Comparison of ENCODE assay signal across 36 cellular contexts in genomic region chr5:42837601-42838000, GRCh38. TPM values are rescaled to one million over a fixed set of nuclear protein-coding genes. Genes with fewer than 3 reads are reported as not detected.
"Had no signal": no experiment of that assay in that cellular context is flagged by ENCODE, and none has a peak within 500 bp of the region (broad histone marks: within the 10 kb centered on the region; RNA-seq: fewer than 3 reads in every experiment).

No MANE protein-coding gene starts in this region.

- DNase-seq: activated CD4-positive, alpha-beta memory T cell treated with anti-CD3 and anti-CD28 coated beads, Interleukin-2, amount 10 ng/mL, durations not matched to agents 7 days and 5 days; activated CD4-positive, alpha-beta T cell treated with anti-CD3 and anti-CD28 coated beads for 1 hour; activated CD4-positive, alpha-beta T cell treated with anti-CD3 and anti-CD28 coated beads for 36 hours; activated CD4-positive, alpha-beta T cell treated with anti-CD3 and anti-CD28 coated beads for 48 hours; activated CD4-positive, alpha-beta T cell treated with anti-CD3 and anti-CD28 coated beads, Interleukin-2, amount 10 ng/mL, durations not matched to agents 7 days and 5 days; activated CD4-positive, alpha-beta T cell treated with anti-CD3 and anti-CD28 coated beads, Interleukin-2, amount 50 U/mL, for 48 hours; activated CD4-positive, CD25-positive, alpha-beta regulatory T cell; activated CD8-positive, alpha-beta memory T cell treated with anti-CD3 and anti-CD28 coated beads for 24 hours; activated CD8-positive, alpha-beta memory T cell treated with anti-CD3 and anti-CD28 coated beads, Interleukin-2, amount 10 ng/mL, durations not matched to agents 7 days and 5 days; activated CD8-positive, alpha-beta memory T cell treated with anti-CD3 and anti-CD28 coated beads, Interleukin-2, amount 50 U/mL, for 48 hours; activated CD8-positive, alpha-beta T cell treated with anti-CD3 and anti-CD28 coated beads, Interleukin-2, amount 10 ng/mL, durations not matched to agents 7 days and 5 days; activated effector memory CD4-positive, alpha-beta T cell treated with Interleukin-2 at 50 U/mL for 16 hours; activated gamma-delta T cell; activated naive CD4-positive, alpha-beta T cell; activated naive CD4-positive, alpha-beta T cell treated with anti-CD3 and anti-CD28 coated beads for 36 hours; activated naive CD4-positive, alpha-beta T cell treated with anti-CD3 and anti-CD28 coated beads, Interleukin-2, amount 50 U/mL, for 16 hours; activated naive CD8-positive, alpha-beta T cell treated with anti-CD3 and anti-CD28 coated beads for 36 hours; activated T-cell treated with anti-CD3 and anti-CD28 coated beads, Interleukin-2, amount 50 U/mL, for 24 hours; activated T-cell treated with anti-CD3 and anti-CD28 coated beads, Interleukin-2, amount 50 U/mL, for 48 hours; amniotic stem cell; aorta; body of pancreas; brain microvascular endothelial cell; caudate nucleus; cerebellar nuclear complex; T-helper 1 cell; T-helper 2 cell; T-helper 9 cell; WERI-Rb-1 had no signal

- H3K4me3 ChIP-seq: adrenal gland, body of pancreas, breast epithelium had no signal

- H3K27ac ChIP-seq: body of pancreas, brain microvascular endothelial cell, breast epithelium, WERI-Rb-1 had no signal

- FAIRE-seq: astrocyte had no signal

- ATAC-seq: activated CD4-positive, alpha-beta T cell treated with anti-CD3 and anti-CD28 coated beads for 36 hours; activated CD4-positive, CD25-positive, alpha-beta regulatory T cell treated with anti-CD3 and anti-CD28 coated beads, Interleukin-2, amount 50 U/mL, for 24 hours; activated CD8-positive, alpha-beta memory T cell treated with anti-CD3 and anti-CD28 coated beads, Interleukin-2, amount 10 ng/mL, durations not matched to agents 7 days and 5 days; activated CD8-positive, alpha-beta T cell treated with anti-CD3 and anti-CD28 coated beads, Interleukin-2, amount 10 ng/mL, durations not matched to agents 7 days and 5 days; activated naive CD4-positive, alpha-beta T cell treated with anti-CD3 and anti-CD28 coated beads, Interleukin-2, amount 50 U/mL, for 72 hours; body of pancreas; WTC11 had no signal

- H3K36me3 ChIP-seq: adrenal gland, brain microvascular endothelial cell, breast epithelium, WERI-Rb-1 had no signal

- H3K27me3 ChIP-seq: adrenal gland, body of pancreas, brain microvascular endothelial cell, breast epithelium had no signal

- H3K9me3 ChIP-seq: adrenal gland, body of pancreas, breast epithelium had no signal

RNA-seq across cellular contexts. Expression of gene SELENOP, which starts 25.9 kb away (rescaled TPM):
- total RNA-seq: activated CD4-positive, alpha-beta T cell treated with anti-CD3 and anti-CD28 coated beads for 36 hours; activated CD4-positive, alpha-beta T cell treated with anti-CD3 and anti-CD28 coated beads, Interleukin-2, amount 10 ng/mL, durations not matched to agents 7 days and 5 days; activated naive CD4-positive, alpha-beta T cell treated with anti-CD3 and anti-CD28 coated beads for 36 hours; activated naive CD4-positive, alpha-beta T cell treated with anti-CD3 and anti-CD28 coated beads, Interleukin-2, amount 50 U/mL, for 72 hours; activated naive CD8-positive, alpha-beta T cell treated with anti-CD3 and anti-CD28 coated beads for 36 hours; activated T-helper 2 cell treated with anti-CD3 and anti-CD28 coated beads, Interferon-gamma antibody, Interleukin-2, Interleukin-4, amounts not matched to agents 10 μg/mL and 5 μg/mL and 100 μg/mL, durations not matched to agents 14 hours and 24 hours and 36 hours had no signal
